In genomic region chr5:115978779-115979178, GRCh38 we compare ENCODE assay signal across 19 cellular contexts. TPM values are rescaled to one million over a fixed set of nuclear protein-coding genes. Genes with fewer than 3 reads are reported as not detected.
A peak's percentile ranks its signal among the peaks of the same experiment; 100 is the strongest.
DNase-seq lines count a peak whose midpoint lies in the region; ATAC-seq, FAIRE-seq and TF ChIP-seq lines count a peak whose summit lies in the region.
"Had no signal": no experiment of that assay in that cellular context is flagged by ENCODE, and none has a peak within 500 bp of the region (broad histone marks: within the 10 kb centered on the region; RNA-seq: fewer than 3 reads in every experiment).

No MANE protein-coding gene starts in this region.

- peak in 1 of 2 donors; percentile 35 for ATAC-seq in right cardiac atrium
- ATAC-seq in body of pancreas = no peak

- H3K27me3 ChIP-seq in adipocyte (replicated peaks; ENCODE audit: control insufficient read depth, insufficient read depth, low read length) = no peaks in the 10 kb centered on the region
- H3K27me3 ChIP-seq in right cardiac atrium (ENCODE audit: control insufficient read depth, insufficient read depth) = no peaks in the 10 kb centered on the region
- no peaks in the 10 kb centered on the region for H3K27me3 ChIP-seq in subcutaneous abdominal adipose tissue (ENCODE audit: control insufficient read depth in 5 of 5, insufficient read depth in 4 of 5, low read length in 5 of 5)
- no peaks in the 10 kb centered on the region for H3K27me3 ChIP-seq in body of pancreas

- intact Hi-C loops in right cardiac atrium (cut with DNase I) = no loop called here
- intact Hi-C loops in posterior vena cava (cut with DNase I) = no loop called here
- intact Hi-C loops in body of pancreas (cut with DNase I) = no loop called here

- no peaks in the 10 kb centered on the region for H3K9me3 ChIP-seq in adipocyte (ENCODE audit: control insufficient read depth, low read length)
- H3K9me3 ChIP-seq in right cardiac atrium (ENCODE audit: control insufficient read depth, low read length) = no peaks in the 10 kb centered on the region
- H3K9me3 ChIP-seq in subcutaneous abdominal adipose tissue (ENCODE audit: control insufficient read depth in 5 of 5, low read length in 5 of 5) = no peaks in the 10 kb centered on the region
- H3K9me3 ChIP-seq in body of pancreas = no peaks in the 10 kb centered on the region

- H3K9ac ChIP-seq in adipocyte (ENCODE audit: low read length) (peak overlapping the region; percentile 56), subcutaneous abdominal adipose tissue (ENCODE audit: low read length in 5 of 5) (peak overlapping the region in 1 of 5 donors; percentile 3)

- H3K27ac ChIP-seq in right cardiac atrium (ENCODE audit: low read length) (peak overlapping the region; percentile 74), subcutaneous abdominal adipose tissue (ENCODE audit: low read depth, low read length) (peak overlapping the region; percentile 91), body of pancreas (no peak overlapping the region)
- H3K27ac ChIP-seq: RWPE1 had no signal

- H3K36me3 ChIP-seq in adipocyte (ENCODE audit: control insufficient read depth, insufficient read depth, low read length, severe bottlenecking) (no peaks in the 10 kb centered on the region), subcutaneous abdominal adipose tissue (ENCODE audit: control insufficient read depth in 5 of 5, insufficient read depth in 5 of 5, low read length in 5 of 5) (peaks cover 0 to 2% (median 0%) of the 10 kb centered on the region in 5 donors), body of pancreas (replicated peaks in 1 of 2; ENCODE audit: insufficient read depth in 1 of 2, low read depth in 2 of 2) (no peaks in the 10 kb centered on the region)
- H3K36me3 ChIP-seq: HAP-1 had no signal

- DNase-seq in GM12892 (ENCODE audit: insufficient read length) (no peak), adipocyte (ENCODE audit: low read depth) (peak; percentile 4), right cardiac atrium (no peak), posterior vena cava (ENCODE audit: low spot score) (no peak), T1000 (lab: John Stamatoyannopoulos, UW) (no peak), body of pancreas (no peak), MV-4-11 (lab: John Stamatoyannopoulos, UW) (no peak)
- DNase-seq: activated CD4-positive, alpha-beta T cell treated with anti-CD3 and anti-CD28 coated beads for 4 hours; CD4-positive, alpha-beta T cell; hippocampal formation; Kasumi-1; NCI-H524 treated with DMSO at 0.1 percent for 48 hours; occipital lobe had no signal

- peak overlapping the region; percentile 38 for H3K4me3 ChIP-seq in adipocyte (ENCODE audit: low read length)
- H3K4me3 ChIP-seq in right cardiac atrium (ENCODE audit: low read length) = no peak overlapping the region
- H3K4me3 ChIP-seq in subcutaneous abdominal adipose tissue (ENCODE audit: low read depth in 1 of 5, low read length in 5 of 5) = no peak overlapping the region
- H3K4me3 ChIP-seq in body of pancreas = no peak overlapping the region
- H3K4me3 ChIP-seq: HAP-1, lung had no signal

- TF ChIP-seq CTCF in body of pancreas (IDR thresholded peaks at IDR 0.05) = no peak

- FAIRE-seq in GM12892 (lab: Jason Lieb, UNC) = peak; percentile 38
- FAIRE-seq: islet of Langerhans, TTC549 had no signal

- TF ChIP-seq POLR2A in GM12892 (IDR thresholded peaks at IDR 0.05; ENCODE audit: low read depth, low read length) = no peak
- TF ChIP-seq POLR2A in body of pancreas (IDR thresholded peaks at IDR 0.05) = no peak

- 68% methylated on average over 2 of the region's 2 CpGs for WGBS in right cardiac atrium
- 84% methylated on average over 2 of the region's 2 CpGs for WGBS in body of pancreas, 2 donors

- H3K4me1 ChIP-seq in adipocyte (ENCODE audit: control insufficient read depth, insufficient read depth, low read length) = peaks cover 49% of the 10 kb centered on the region
- peaks cover 3% of the 10 kb centered on the region for H3K4me1 ChIP-seq in right cardiac atrium (ENCODE audit: control insufficient read depth, insufficient read depth, low read length)
- peaks cover 10 to 47% (median 33%) of the 10 kb centered on the region in 5 donors for H3K4me1 ChIP-seq in subcutaneous abdominal adipose tissue (ENCODE audit: control insufficient read depth in 5 of 5, insufficient read depth in 5 of 5, low read length in 5 of 5)
- H3K4me1 ChIP-seq in body of pancreas = no peaks in the 10 kb centered on the region
- H3K4me1 ChIP-seq: HAP-1 had no signal

RNA-seq across cellular contexts. Expression of gene LVRN, which starts 16.5 kb away (rescaled TPM):
- polyA plus RNA-seq in GM12892 (2012; ENCODE audit: missing spikeins) = 0.11 TPM
- total RNA-seq in right cardiac atrium (under 1 TPM; 0.14 to 0.28 (median 0.21) TPM), posterior vena cava (1 to 10 TPM; 1.5 to 3.7 TPM), body of pancreas (1 to 10 TPM in 1 of 2 donors, under 1 TPM in 1; 0.52 to 2.0 TPM)
- polyA plus RNA-seq in right cardiac atrium = 1.3 TPM

RNA-seq across cellular contexts. Expression of gene ARL14EPL, which starts 53.5 kb away (rescaled TPM):
- 0.13 TPM for polyA plus RNA-seq in GM12892 (2012; ENCODE audit: missing spikeins)
- total RNA-seq in right cardiac atrium = not detected
- polyA plus RNA-seq in right cardiac atrium = not detected
- total RNA-seq in posterior vena cava = not detected
- not detected for total RNA-seq in body of pancreas
- total RNA-seq: CD4-positive, alpha-beta T cell; lung; occipital lobe had no signal

Comparison
In these comparisons a context has a peak if more than half of its experiments do, and no peak if none do; other contexts are left out.
1. H3K27ac ChIP-seq: peak in right cardiac atrium (single experiment) and subcutaneous abdominal adipose tissue (single experiment); none in body of pancreas (0 of 4).